Comparison of ENCODE assay signal across 26 cellular contexts in genomic region chr19:18793144-18794028, GRCh38. TPM values are rescaled to one million over a fixed set of nuclear protein-coding genes. Genes with fewer than 3 reads are reported as not detected.
"Had no signal": no experiment of that assay in that cellular context is flagged by ENCODE, and none has a peak within 500 bp of the region (broad histone marks: within the 10 kb centered on the region; RNA-seq: fewer than 3 reads in every experiment).

No MANE protein-coding gene starts in this region.

- H3K27ac ChIP-seq: coronary artery, epithelial cell of prostate, gastroesophageal sphincter, lower lobe of right lung, ovary, psoas muscle, right atrium auricular region, thyroid gland, upper lobe of right lung had no signal

- ATAC-seq: gastroesophageal sphincter; left lobe of liver; lower lobe of right lung; naive thymus-derived CD4-positive, alpha-beta T cell; psoas muscle; upper lobe of right lung; WTC11 had no signal

- H3K36me3 ChIP-seq: gastroesophageal sphincter, lower lobe of right lung, ovary, right atrium auricular region, thyroid gland, upper lobe of right lung had no signal

- H3K9me3 ChIP-seq: gastroesophageal sphincter, lower lobe of right lung, ovary, psoas muscle, right atrium auricular region, thyroid gland, upper lobe of right lung had no signal

- DNase-seq: activated CD4-positive, alpha-beta T cell treated with anti-CD3 and anti-CD28 coated beads, Interleukin-2, amount 50 U/mL, for 4 hours; activated CD8-positive, alpha-beta memory T cell treated with anti-CD3 and anti-CD28 coated beads for 24 hours; activated CD8-positive, alpha-beta memory T cell treated with anti-CD3 and anti-CD28 coated beads, Interleukin-2, amount 50 U/mL, for 4 hours; activated naive CD4-positive, alpha-beta T cell; activated naive CD8-positive, alpha-beta T cell treated with anti-CD3 and anti-CD28 coated beads, Interleukin-2, amount 10 ng/mL, durations not matched to agents 7 days and 5 days; activated T-cell treated with anti-CD3 and anti-CD28 coated beads, Interleukin-2, amount 50 U/mL, for 24 hours; cerebellar nuclear complex; head of caudate nucleus; lower lobe of right lung; naive thymus-derived CD4-positive, alpha-beta T cell; ovary; stimulated activated CD4-positive, alpha-beta T cell treated with anti-CD3 and anti-CD28 coated beads, Interleukin-12 subunit alpha, Interleukin-12 subunit beta, amount 100 ng/mL, for 4 hours; stimulated activated CD4-positive, alpha-beta T cell treated with anti-CD3 and anti-CD28 coated beads, Interleukin-4, amount 100 ng/mL, for 4 hours; substantia nigra; T-helper 9 cell; thyroid gland; upper lobe of right lung had no signal

- H3K4me3 ChIP-seq: coronary artery, gastroesophageal sphincter, lower lobe of right lung, ovary, psoas muscle, right atrium auricular region, thyroid gland, upper lobe of right lung had no signal

RNA-seq across cellular contexts. Expression of gene COMP, which starts 2.3 kb away (rescaled TPM):
- total RNA-seq: activated naive CD8-positive, alpha-beta T cell treated with anti-CD3 and anti-CD28 coated beads, Interleukin-2, amount 10 ng/mL, durations not matched to agents 7 days and 5 days; activated T-helper 2 cell treated with anti-CD3 and anti-CD28 coated beads, Interferon-gamma antibody, Interleukin-2, Interleukin-4, amounts not matched to agents 10 μg/mL and 5 μg/mL and 100 μg/mL, durations not matched to agents 14 hours and 24 hours and 36 hours; kidney epithelial cell; left lobe of liver; naive thymus-derived CD4-positive, alpha-beta T cell had no signal
- polyA plus RNA-seq: naive thymus-derived CD4-positive, alpha-beta T cell had no signal
